ENCODE assay signal across 13 cellular contexts in the genomic region with DNA sequence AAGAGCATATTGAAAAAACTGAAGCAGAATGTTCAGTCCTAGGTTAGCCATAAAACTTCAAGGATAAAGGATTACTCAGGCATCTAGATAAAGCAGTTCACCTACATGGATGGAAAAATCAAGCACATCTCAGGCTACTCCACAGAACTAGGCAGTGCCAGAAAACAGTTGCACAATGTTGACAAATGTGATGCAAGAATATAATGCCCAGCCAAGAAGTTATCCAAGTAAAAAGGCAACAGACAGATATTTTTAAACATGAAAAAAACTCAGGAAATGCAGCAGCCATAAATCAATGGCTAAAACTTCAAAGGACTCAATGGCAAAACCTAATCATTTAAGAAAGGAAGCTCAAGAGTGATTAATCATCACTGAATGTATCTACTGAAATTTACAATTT.
DNase-seq lines count a peak whose midpoint lies in the region; ATAC-seq and TF ChIP-seq lines count a peak whose summit lies in the region.
"Had no signal": no experiment of that assay in that cellular context is flagged by ENCODE, and none has a peak within 500 bp of the region (broad histone marks: within the 10 kb centered on the region; RNA-seq: fewer than 3 reads in every experiment).

No MANE protein-coding gene starts in this region.

- no peaks in the 10 kb centered on the region for H3K27me3 ChIP-seq in A673 (replicated peaks; ENCODE audit: insufficient read depth, low read depth, low read length, poor library complexity)
- H3K27me3 ChIP-seq in body of pancreas, result no peaks in the 10 kb centered on the region
- H3K27me3 ChIP-seq in lower lobe of right lung (ENCODE audit: low read depth), result no peaks in the 10 kb centered on the region

- peaks cover 22% of the 10 kb centered on the region for H3K4me1 ChIP-seq in A673 (ENCODE audit: insufficient read depth, low read length, poor library complexity, severe bottlenecking)
- H3K4me1 ChIP-seq in body of pancreas, result peaks cover 7% of the 10 kb centered on the region
- H3K4me1 ChIP-seq in lower lobe of right lung, result no peaks in the 10 kb centered on the region

- ATAC-seq in body of pancreas, result peak; percentile 98
- ATAC-seq in lower lobe of right lung, result peak; percentile 74 to 89

- no peak for TF ChIP-seq CTCF in A673 (conservative IDR thresholded peaks at IDR 0.05; ENCODE audit: low read depth, low read length)
- no peak for TF ChIP-seq CTCF in body of pancreas (IDR thresholded peaks at IDR 0.05)
- TF ChIP-seq CTCF in lower lobe of right lung (IDR thresholded peaks at IDR 0.05), result no peak

- in situ Hi-C loops in G401 (cut with HindIII; ENCODE audit: low sequenced_read_pairs), result no loop called here

- H3K27ac ChIP-seq in A673 (ENCODE audit: low read depth, low read length, poor library complexity, severe bottlenecking), result no peak overlapping the region
- H3K27ac ChIP-seq in body of pancreas, result no peak overlapping the region
- H3K27ac ChIP-seq in lower lobe of right lung, result no peak overlapping the region

- POLR2A ChIA-PET in A673 (lab: Charles Lee; ENCODE audit: low non-redundant PET), result no interaction called here

- BruUV-seq in A673 (replicated peaks; lab: Mats Ljungman, UMichigan), result no TSS peak

- no peaks in the 10 kb centered on the region for H3K36me3 ChIP-seq in A673 (ENCODE audit: insufficient read depth, low read length, poor library complexity, severe bottlenecking)
- no peaks in the 10 kb centered on the region for H3K36me3 ChIP-seq in body of pancreas (replicated peaks in 1 of 2; ENCODE audit: insufficient read depth in 1 of 2, low read depth in 2 of 2)
- no peaks in the 10 kb centered on the region for H3K36me3 ChIP-seq in lower lobe of right lung

- CTCF ChIA-PET in A673 (lab: Charles Lee), result no interaction called here

- no peaks in the 10 kb centered on the region for H3K9me3 ChIP-seq in A673 (ENCODE audit: low read depth, low read length, poor library complexity, severe bottlenecking)
- no peaks in the 10 kb centered on the region for H3K9me3 ChIP-seq in body of pancreas
- no peaks in the 10 kb centered on the region for H3K9me3 ChIP-seq in lower lobe of right lung

- TF ChIP-seq POLR2A in body of pancreas (IDR thresholded peaks at IDR 0.05), result no peak

- H3K4me3 ChIP-seq in A673 (ENCODE audit: low read depth, low read length, poor library complexity, severe bottlenecking) (no peak overlapping the region), body of pancreas (no peak overlapping the region), lower lobe of right lung (no peak overlapping the region)

- peak; percentile 77 for DNase-seq in A673 (ENCODE audit: low spot score)
- DNase-seq in HT-29 (ENCODE audit: low spot score), result peak; percentile 4
- peak; percentile 26 to 73 (median 46) for DNase-seq in body of pancreas
- DNase-seq in lower lobe of right lung, result no peak
- no peak for DNase-seq in G401 (ENCODE audit: low spot score)
- no peak for DNase-seq in stimulated activated CD4-positive, alpha-beta T cell treated with anti-CD3 and anti-CD28 coated beads, Interleukin-4, amount 100 ng/mL, for 1 hour
- DNase-seq in NCI-H2227 (lab: John Stamatoyannopoulos, UW; ENCODE audit: unreplicated experiment), result no peak
- no peak for DNase-seq in T-helper 1 cell
- DNase-seq: CD4-positive, CD25-positive, alpha-beta regulatory T cell; KG1; NCI-H82; nucleus accumbens; T1000 had no signal

- intact Hi-C loops in A673 (cut with micrococcal nuclease; ENCODE audit: unreplicated experiment), result no loop called here
- intact Hi-C loops in body of pancreas (cut with DNase I), result no loop called here
- intact Hi-C loops in lower lobe of right lung (cut with DNase I), result no loop called here

Comparison
In these comparisons a context has a peak if more than half of its experiments do, and no peak if none do; other contexts are left out.
1. DNase-seq: peak in A673 (single experiment), HT-29 (single experiment) and body of pancreas (4 of 4); none in lower lobe of right lung (single experiment), G401 (single experiment), stimulated activated CD4-positive, alpha-beta T cell treated with anti-CD3 and anti-CD28 coated beads, Interleukin-4, amount 100 ng/mL, for 1 hour (single experiment), NCI-H2227 (single experiment) and T-helper 1 cell (0 of 5).